In genomic region chr13:64534302-64534701, GRCh38 we compare ENCODE assay signal across 25 cellular contexts.
"Had no signal": no experiment of that assay in that cellular context is flagged by ENCODE, and none has a peak within 500 bp of the region (broad histone marks: within the 10 kb centered on the region; RNA-seq: fewer than 3 reads in every experiment).

No MANE protein-coding gene starts in this region.

- H3K27me3 Mint-ChIP-seq: memory B cell; natural killer cell treated with Interleukin-12 subunit alpha and Interleukin-12 subunit beta and Interleukin-15 and Interleukin-18, amount 100 ng/mL, for 72 hours; progenitor cell of endocrine pancreas; type B pancreatic cell had no signal

- FAIRE-seq: endothelial cell of umbilical vein, kidney, pancreas, small intestine, urothelium cell line had no signal

- H3K36me3 Mint-ChIP-seq: memory B cell; natural killer cell treated with Interleukin-12 subunit alpha and Interleukin-12 subunit beta and Interleukin-15 and Interleukin-18, amount 100 ng/mL, for 72 hours; type B pancreatic cell had no signal

- H3K4me1 ChIP-seq: colonic mucosa, heart left ventricle, left ventricle myocardium inferior, lower lobe of right lung, pancreas, thyroid gland had no signal

- H3K4me1 Mint-ChIP-seq: memory B cell, mesothelial cell of epicardium had no signal

- DNase-seq: colonic mucosa; dermis blood vessel endothelial cell; endodermal cell; erythroblast; foreskin melanocyte; heart left ventricle; hippocampal formation; kidney; left cardiac atrium; left ventricle myocardium inferior; lower lobe of right lung; occipital lobe; pancreas; right cardiac atrium; small intestine; stimulated activated CD4-positive, alpha-beta T cell treated with anti-CD3 and anti-CD28 coated beads, Interleukin-2, amount 100 ng/mL, for 48 hours; stimulated activated naive CD4-positive, alpha-beta T cell treated with Interleukin-2 at 50 U/mL for 16 hours; thyroid gland had no signal

- H3K36me3 ChIP-seq: colonic mucosa, heart left ventricle, left ventricle myocardium inferior, lower lobe of right lung, pancreas, thyroid gland had no signal

- ATAC-seq: heart left ventricle; left cardiac atrium; lower lobe of right lung; natural killer cell treated with Interleukin-12 subunit alpha and Interleukin-12 subunit beta and Interleukin-15 and Interleukin-18, amount 100 ng/mL, for 72 hours; pancreas; right cardiac atrium had no signal

- H3K9me3 ChIP-seq: colonic mucosa, lower lobe of right lung, pancreas, thyroid gland had no signal

- H3K27ac Mint-ChIP-seq: endodermal cell; memory B cell; mesothelial cell of epicardium; natural killer cell treated with Interleukin-12 subunit alpha and Interleukin-12 subunit beta and Interleukin-15 and Interleukin-18, amount 100 ng/mL, for 72 hours; progenitor cell of endocrine pancreas; type B pancreatic cell had no signal

- H3K4me3 Mint-ChIP-seq: endodermal cell; memory B cell; mesothelial cell of epicardium; natural killer cell treated with Interleukin-12 subunit alpha and Interleukin-12 subunit beta and Interleukin-15 and Interleukin-18, amount 100 ng/mL, for 72 hours; type B pancreatic cell had no signal

- H3K27ac ChIP-seq: colonic mucosa, heart left ventricle, left ventricle myocardium inferior, lower lobe of right lung, pancreas, thyroid gland had no signal

- H3K27me3 ChIP-seq: colonic mucosa, heart left ventricle, pancreas, thyroid gland had no signal

- H3K4me3 ChIP-seq: colonic mucosa, heart left ventricle, left ventricle myocardium inferior, lower lobe of right lung, pancreas, thyroid gland had no signal

- H3K9me3 Mint-ChIP-seq: natural killer cell treated with Interleukin-12 subunit alpha and Interleukin-12 subunit beta and Interleukin-15 and Interleukin-18, amount 100 ng/mL, for 72 hours; type B pancreatic cell had no signal
